ENCODE assay signal across 15 cellular contexts in the genomic region with DNA sequence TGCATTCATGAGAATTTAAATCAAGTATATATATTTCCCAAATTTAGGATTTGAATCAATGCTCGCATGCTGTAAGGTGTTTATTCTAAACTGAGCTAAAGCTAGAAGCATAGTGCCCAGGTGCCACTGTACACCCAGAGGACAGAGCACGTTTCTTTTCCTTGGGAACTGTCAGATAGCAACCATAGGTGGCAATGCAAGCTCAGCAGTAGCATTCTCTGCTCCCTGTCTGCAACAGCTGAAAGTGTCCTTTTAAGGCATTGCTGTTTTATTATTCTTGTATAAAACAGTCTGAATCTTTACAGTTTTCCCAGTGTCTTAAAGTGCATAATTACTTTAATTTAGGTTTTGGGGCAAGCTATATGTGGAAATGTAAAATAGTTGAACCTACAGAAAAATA.
DNase-seq lines count a peak whose midpoint lies in the region; ATAC-seq and TF ChIP-seq lines count a peak whose summit lies in the region.
"Had no signal": no experiment of that assay in that cellular context is flagged by ENCODE, and none has a peak within 500 bp of the region (broad histone marks: within the 10 kb centered on the region; RNA-seq: fewer than 3 reads in every experiment).

No MANE protein-coding gene starts in this region.

- ATAC-seq in HG03025 (IDR thresholded peaks at IDR 0.05; ENCODE audit: low FRiP score, unreplicated experiment): no peak
- ATAC-seq: A549, heart right ventricle had no signal

- TF ChIP-seq CTCF in brain microvascular endothelial cell (IDR thresholded peaks at IDR 0.05; ENCODE audit: low read depth, low read length, missing control alignments): peak; percentile 43
- peak; percentile 46 for TF ChIP-seq CTCF in neural crest cell (conservative IDR thresholded peaks at IDR 0.05)
- TF ChIP-seq CTCF in GM10248 (IDR thresholded peaks at IDR 0.05; ENCODE audit: control extremely low read depth, extremely low read depth, low read depth, missing control alignments): no peak

- no peak overlapping the region for H3K27ac Mint-ChIP-seq in neural crest cell (ENCODE audit: unreplicated experiment)
- H3K27ac Mint-ChIP-seq: T-helper 1 cell treated with Interleukin-12 subunit alpha and Interleukin-12 subunit beta and Interleukin-4 antibody, amounts not matched to agents 30 μg/mL and 1 μg/mL, for 36 hours had no signal

- peaks cover 13% of the 10 kb centered on the region for H3K4me1 Mint-ChIP-seq in neural crest cell

- POLR2A ChIA-PET in GM10248 (lab: Yijun Ruan, JAX): no interaction called here

- no peaks in the 10 kb centered on the region for H3K27me3 ChIP-seq in brain microvascular endothelial cell (replicated peaks)
- H3K27me3 ChIP-seq: heart right ventricle, upper lobe of left lung had no signal

- CTCF ChIA-PET in GM10248 (lab: Yijun Ruan, JAX): interaction anchor here (1.6 to 1.9 kb wide), 2 partner anchors 14 to 74 kb away, joined by 3 to 7 read pairs; no protein-coding TSS in a partner anchor

- no peaks in the 10 kb centered on the region for H3K27me3 Mint-ChIP-seq in neural crest cell (ENCODE audit: low read depth)

- no peak overlapping the region for H3K4me3 Mint-ChIP-seq in neural crest cell
- H3K4me3 Mint-ChIP-seq: T-helper 1 cell treated with Interleukin-12 subunit alpha and Interleukin-12 subunit beta and Interleukin-4 antibody, amounts not matched to agents 30 μg/mL and 1 μg/mL, for 36 hours had no signal

- DNase-seq in NCI-H1417 (lab: John Stamatoyannopoulos, UW) (peak in 2 of 3 experiments; percentile 0 to 51), NCI-H1417 treated with DMSO at 0.1 percent for 48 hours (lab: John Stamatoyannopoulos, UW) (no peak), NCI-H748 (lab: John Stamatoyannopoulos, UW; ENCODE audit: unreplicated experiment) (peak; percentile 55), brain microvascular endothelial cell (no peak), neural crest cell (ENCODE audit: low read depth, low spot score) (no peak), GM10248 (ENCODE audit: extremely low spot score) (no peak), 8988T (no peak)
- DNase-seq: activated CD4-positive, alpha-beta T cell treated with anti-CD3 and anti-CD28 coated beads, Interleukin-2, amount 50 U/mL, for 1 hour; DND-41; heart right ventricle; NCI-H1048; upper lobe of left lung had no signal

- H3K9me3 Mint-ChIP-seq in neural crest cell: no peaks in the 10 kb centered on the region
- H3K9me3 Mint-ChIP-seq: T-helper 1 cell treated with Interleukin-12 subunit alpha and Interleukin-12 subunit beta and Interleukin-4 antibody, amounts not matched to agents 30 μg/mL and 1 μg/mL, for 36 hours had no signal

- H3K36me3 Mint-ChIP-seq in neural crest cell (ENCODE audit: low read depth): no peaks in the 10 kb centered on the region

- H3K27ac ChIP-seq in brain microvascular endothelial cell: no peak overlapping the region
- H3K27ac ChIP-seq: A549, heart right ventricle, upper lobe of left lung had no signal

- in situ Hi-C loops in brain microvascular endothelial cell (cut with HindIII; ENCODE audit: low pct_ligation_motif_present, low sequenced_read_pairs): no loop called here

- no peak overlapping the region for H3K4me3 ChIP-seq in brain microvascular endothelial cell (ENCODE audit: low read depth, low read length)
- H3K4me3 ChIP-seq: A549, heart right ventricle, upper lobe of left lung had no signal

- H3K36me3 ChIP-seq in brain microvascular endothelial cell (replicated peaks): no peaks in the 10 kb centered on the region
- H3K36me3 ChIP-seq: heart right ventricle, upper lobe of left lung had no signal

Comparison
In these comparisons a context has a peak if more than half of its experiments do, and no peak if none do; other contexts are left out.
1. DNase-seq: peak in NCI-H1417 (2 of 3) and NCI-H748 (single experiment); none in NCI-H1417 treated with DMSO at 0.1 percent for 48 hours (single experiment), brain microvascular endothelial cell (single experiment), neural crest cell (single experiment), GM10248 (single experiment) and 8988T (single experiment).